ENCODE assay signal across 20 cellular contexts in the genomic region with DNA sequence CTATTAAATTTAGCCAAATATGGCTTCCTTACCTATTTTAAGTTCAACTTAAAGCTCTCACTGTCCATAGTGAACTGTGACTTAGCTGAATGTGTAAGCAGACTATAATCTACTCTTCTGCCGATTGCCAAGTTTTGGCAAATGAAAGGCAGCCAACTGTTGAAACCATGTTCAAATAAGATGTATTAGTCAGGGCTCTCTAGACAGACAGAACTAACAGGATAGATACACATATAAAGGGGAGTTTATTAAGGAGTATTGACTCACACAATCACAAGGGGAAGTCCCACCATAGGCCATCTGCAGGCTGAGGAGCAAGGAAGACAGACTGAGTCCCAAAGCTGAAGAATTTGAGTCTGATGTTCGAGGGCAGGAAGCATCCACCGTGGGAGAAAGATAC.
DNase-seq lines count a peak whose midpoint lies in the region; ATAC-seq, FAIRE-seq and TF ChIP-seq lines count a peak whose summit lies in the region.
"Had no signal": no experiment of that assay in that cellular context is flagged by ENCODE, and none has a peak within 500 bp of the region (broad histone marks: within the 10 kb centered on the region; RNA-seq: fewer than 3 reads in every experiment).

No MANE protein-coding gene starts in this region.

- H3K4me1 Mint-ChIP-seq in activated CD4-positive, alpha-beta T cell treated with anti-CD3 and anti-CD28 coated beads, Interleukin-2, amount 10 ng/mL, durations not matched to agents 24 days and 14 days, result no peaks in the 10 kb centered on the region
- H3K4me1 Mint-ChIP-seq: CD14-positive monocyte; CD4-positive, alpha-beta memory T cell; IgD-negative memory B cell had no signal

- intact Hi-C loops in activated CD4-positive, alpha-beta T cell treated with anti-CD3 and anti-CD28 coated beads, Interleukin-2, amount 10 ng/mL, durations not matched to agents 24 days and 14 days (cut with micrococcal nuclease), result no loop called here

- no peak overlapping the region for H3K27ac Mint-ChIP-seq in activated CD4-positive, alpha-beta T cell treated with anti-CD3 and anti-CD28 coated beads, Interleukin-2, amount 10 ng/mL, durations not matched to agents 24 days and 14 days
- H3K27ac Mint-ChIP-seq: CD14-positive monocyte; CD4-positive, alpha-beta memory T cell; H9; IgD-negative memory B cell had no signal

- H3K27me3 Mint-ChIP-seq in activated CD4-positive, alpha-beta T cell treated with anti-CD3 and anti-CD28 coated beads, Interleukin-2, amount 10 ng/mL, durations not matched to agents 24 days and 14 days, result no peaks in the 10 kb centered on the region
- H3K27me3 Mint-ChIP-seq: CD4-positive, alpha-beta memory T cell; IgD-negative memory B cell had no signal

- no peak overlapping the region for H3K4me3 ChIP-seq in AG10803 (ENCODE audit: low read length)
- no peak overlapping the region for H3K4me3 ChIP-seq in fibroblast of the aortic adventitia (ENCODE audit: low read depth, low read length)
- H3K4me3 ChIP-seq: BLaER1 had no signal

- no peak overlapping the region for H3K4me3 Mint-ChIP-seq in activated CD4-positive, alpha-beta T cell treated with anti-CD3 and anti-CD28 coated beads, Interleukin-2, amount 10 ng/mL, durations not matched to agents 24 days and 14 days
- H3K4me3 Mint-ChIP-seq: CD14-positive monocyte; CD4-positive, alpha-beta memory T cell; H9; IgD-negative memory B cell had no signal

- no peak for ATAC-seq in GM19328 (IDR thresholded peaks at IDR 0.05; ENCODE audit: unreplicated experiment)
- ATAC-seq: HepG2 had no signal

- FAIRE-seq in RCC 7860 (lab: Jason Lieb, UNC), result peak; percentile 86
- FAIRE-seq: GM12892, GM18507, HepG2 had no signal

- H3K36me3 Mint-ChIP-seq in activated CD4-positive, alpha-beta T cell treated with anti-CD3 and anti-CD28 coated beads, Interleukin-2, amount 10 ng/mL, durations not matched to agents 24 days and 14 days (ENCODE audit: low read depth), result no peaks in the 10 kb centered on the region
- H3K36me3 Mint-ChIP-seq: CD14-positive monocyte; CD4-positive, alpha-beta memory T cell; IgD-negative memory B cell had no signal

- H3K9me3 Mint-ChIP-seq in activated CD4-positive, alpha-beta T cell treated with anti-CD3 and anti-CD28 coated beads, Interleukin-2, amount 10 ng/mL, durations not matched to agents 24 days and 14 days, result peaks cover 8% of the 10 kb centered on the region

- TF ChIP-seq CTCF in AG10803 (conservative IDR thresholded peaks at IDR 0.05; ENCODE audit: low read length) (no peak), fibroblast of the aortic adventitia (IDR thresholded peaks at IDR 0.05; ENCODE audit: insufficient read depth, low read length) (no peak)

- DNase-seq in AG10803 (ENCODE audit: low read depth) (peak; percentile 13), RCC 7860 (ENCODE audit: low spot score) (peak; percentile 81), fibroblast of the aortic adventitia (ENCODE audit: low read depth) (peak; percentile 14), HCEC 1CT (no peak), RPMI8226 (no peak)
- DNase-seq in activated CD4-positive, alpha-beta T cell treated with anti-CD3 and anti-CD28 coated beads, Interleukin-2, amount 10 ng/mL, durations not matched to agents 24 days and 14 days, result no peak
- DNase-seq: ACHN; CD4-positive, alpha-beta memory T cell; DMS153; DMS79; GDM1; GOT3; H9 had no signal

Comparison
In these comparisons a context has a peak if more than half of its experiments do, and no peak if none do; other contexts are left out.
1. DNase-seq: peak in AG10803 (single experiment), RCC 7860 (single experiment) and fibroblast of the aortic adventitia (single experiment); none in activated CD4-positive, alpha-beta T cell treated with anti-CD3 and anti-CD28 coated beads, Interleukin-2, amount 10 ng/mL, durations not matched to agents 24 days and 14 days (single experiment), HCEC 1CT (single experiment) and RPMI8226 (single experiment).